Comparison of ENCODE assay signal across 1 cellular context in the genomic region with DNA sequence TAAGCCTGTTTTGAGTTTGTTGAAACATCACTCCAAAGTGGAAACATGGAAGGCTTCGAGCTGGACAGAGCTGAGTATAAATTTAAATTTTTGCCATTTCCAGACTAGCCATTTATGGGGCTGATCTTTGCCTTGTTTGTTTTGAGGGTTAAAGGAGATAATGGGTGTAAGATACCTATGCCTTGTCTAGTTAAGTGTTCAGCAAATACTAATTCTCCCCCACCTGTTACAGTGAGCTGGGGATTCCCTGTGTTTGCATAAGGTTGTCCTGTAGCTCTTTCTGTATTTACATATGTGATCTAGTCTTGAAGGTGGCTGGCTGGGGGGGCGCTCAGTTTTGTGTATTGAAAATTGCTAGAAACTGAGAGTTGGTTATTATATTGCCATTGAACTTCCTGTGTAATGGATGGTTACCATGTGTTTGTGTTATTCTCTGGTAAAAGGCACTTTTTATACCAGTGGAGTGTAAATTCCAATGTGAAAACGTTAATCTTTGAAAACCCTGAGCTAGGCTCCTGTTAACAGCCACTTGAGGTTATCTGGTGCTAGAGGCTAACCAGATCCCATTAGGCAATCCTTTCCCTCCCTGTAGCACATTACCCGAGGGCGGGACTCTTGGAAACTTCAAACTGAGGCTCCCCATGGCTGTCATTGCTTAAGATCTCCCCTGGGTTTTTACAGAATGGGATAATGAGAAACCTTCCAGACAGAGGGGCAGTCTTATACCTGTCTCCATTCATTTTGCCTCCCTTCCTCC.
TF ChIP-seq lines count a peak whose summit lies in the region.

No MANE protein-coding gene starts in this region.

TF ChIP-seq in HepG2, 621 proteins besides CTCF, POLR2A, EP300 and RAD21 (continued from another document and continues in another):
- 0 out of 2 replicates have a peak, but pooled peaks have one; percentile 31 for TF ChIP-seq ATF2 (CRISPR knock-in tag; IDR thresholded peaks at IDR 0.05)
- no peak for TF ChIP-seq KAT7 (CRISPR knock-in tag; IDR thresholded peaks at IDR 0.05; ENCODE audit: borderline replicate concordance)
- TF ChIP-seq ZNF547 (CRISPR knock-in tag; IDR thresholded peaks at IDR 0.05) = no peak
- no peak; the same call in 1 of the 2 replicates for TF ChIP-seq JUND (CRISPR knock-in tag; IDR thresholded peaks at IDR 0.05)
- no peak for TF ChIP-seq RFXAP (CRISPR knock-in tag; IDR thresholded peaks at IDR 0.05; ENCODE audit: borderline replicate concordance)
- no peak for TF ChIP-seq ERF (CRISPR knock-in tag; IDR thresholded peaks at IDR 0.05)
- TF ChIP-seq ZNF646 (CRISPR knock-in tag; IDR thresholded peaks at IDR 0.05) = no peak
- no peak for TF ChIP-seq GATA4 (IDR thresholded peaks at IDR 0.05; ENCODE audit: borderline replicate concordance, low read depth)
- TF ChIP-seq, protein P1, sequence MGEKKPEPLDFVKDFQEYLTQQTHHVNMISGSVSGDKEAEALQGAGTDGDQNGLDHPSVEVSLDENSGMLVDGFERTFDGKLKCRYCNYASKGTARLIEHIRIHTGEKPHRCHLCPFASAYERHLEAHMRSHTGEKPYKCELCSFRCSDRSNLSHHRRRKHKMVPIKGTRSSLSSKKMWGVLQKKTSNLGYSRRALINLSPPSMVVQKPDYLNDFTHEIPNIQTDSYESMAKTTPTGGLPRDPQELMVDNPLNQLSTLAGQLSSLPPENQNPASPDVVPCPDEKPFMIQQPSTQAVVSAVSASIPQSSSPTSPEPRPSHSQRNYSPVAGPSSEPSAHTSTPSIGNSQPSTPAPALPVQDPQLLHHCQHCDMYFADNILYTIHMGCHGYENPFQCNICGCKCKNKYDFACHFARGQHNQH (CRISPR knock-in tag; IDR thresholded peaks at IDR 0.05) = peak; percentile 36; the same call in 1 of the 2 replicates
- TF ChIP-seq ESRRA (CRISPR knock-in tag; IDR thresholded peaks at IDR 0.05; ENCODE audit: low read depth) = no peak
- TF ChIP-seq, protein P2, sequence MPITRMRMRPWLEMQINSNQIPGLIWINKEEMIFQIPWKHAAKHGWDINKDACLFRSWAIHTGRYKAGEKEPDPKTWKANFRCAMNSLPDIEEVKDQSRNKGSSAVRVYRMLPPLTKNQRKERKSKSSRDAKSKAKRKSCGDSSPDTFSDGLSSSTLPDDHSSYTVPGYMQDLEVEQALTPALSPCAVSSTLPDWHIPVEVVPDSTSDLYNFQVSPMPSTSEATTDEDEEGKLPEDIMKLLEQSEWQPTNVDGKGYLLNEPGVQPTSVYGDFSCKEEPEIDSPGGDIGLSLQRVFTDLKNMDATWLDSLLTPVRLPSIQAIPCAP (CRISPR knock-in tag; IDR thresholded peaks at IDR 0.05; ENCODE audit: low read depth) = no peak
- no peak for TF ChIP-seq ZNF720 (CRISPR knock-in tag; IDR thresholded peaks at IDR 0.05)
- no peak for TF ChIP-seq ZNF430 (CRISPR knock-in tag; IDR thresholded peaks at IDR 0.05)
- TF ChIP-seq HNRNPUL1 (IDR thresholded peaks at IDR 0.05; ENCODE audit: low read depth, low read length) = no peak
- TF ChIP-seq MXI1 (IDR thresholded peaks at IDR 0.05; ENCODE audit: borderline replicate concordance, low read depth, low read length) = no peak
- no peak for TF ChIP-seq ZSCAN20 (CRISPR knock-in tag; IDR thresholded peaks at IDR 0.05; ENCODE audit: borderline replicate concordance)
- TF ChIP-seq NRL (CRISPR knock-in tag; IDR thresholded peaks at IDR 0.05; ENCODE audit: borderline replicate concordance) = no peak
- TF ChIP-seq PLRG1 (conservative IDR thresholded peaks at IDR 0.05) = no peak
- peak; percentile 45 for TF ChIP-seq TCF7 (IDR thresholded peaks at IDR 0.05; ENCODE audit: low read depth)
- TF ChIP-seq ARID4A (CRISPR knock-in tag; IDR thresholded peaks at IDR 0.05; ENCODE audit: borderline replicate concordance) = peak; percentile 26; the same call in 1 of the 2 replicates
- no peak for TF ChIP-seq YY1 (IDR thresholded peaks at IDR 0.05; ENCODE audit: insufficient read depth, insufficient replicate concordance, low read depth, low read length)
- TF ChIP-seq KLF11 (CRISPR knock-in tag; IDR thresholded peaks at IDR 0.05) = 0 out of 2 replicates have a peak, but pooled peaks have one; percentile 28
- no peak for TF ChIP-seq ZNF674 (CRISPR knock-in tag; IDR thresholded peaks at IDR 0.05; ENCODE audit: low read depth)
- TF ChIP-seq DNMT3B (CRISPR knock-in tag; conservative IDR thresholded peaks at IDR 0.05) = no peak
- TF ChIP-seq PRDM15 (CRISPR knock-in tag; IDR thresholded peaks at IDR 0.05) = no peak
- TF ChIP-seq, protein P3, sequence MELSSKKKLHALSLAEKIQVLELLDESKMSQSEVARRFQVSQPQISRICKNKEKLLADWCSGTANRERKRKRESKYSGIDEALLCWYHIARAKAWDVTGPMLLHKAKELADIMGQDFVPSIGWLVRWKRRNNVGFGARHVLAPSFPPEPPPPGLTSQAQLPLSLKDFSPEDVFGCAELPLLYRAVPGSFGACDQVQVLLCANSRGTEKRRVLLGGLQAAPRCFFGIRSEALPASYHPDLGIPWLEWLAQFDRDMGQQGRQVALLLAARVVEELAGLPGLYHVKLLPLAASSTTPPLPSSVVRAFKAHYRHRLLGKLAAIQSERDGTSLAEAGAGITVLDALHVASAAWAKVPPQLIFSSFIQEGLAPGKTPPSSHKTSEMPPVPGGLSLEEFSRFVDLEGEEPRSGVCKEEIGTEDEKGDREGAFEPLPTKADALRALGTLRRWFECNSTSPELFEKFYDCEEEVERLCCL (CRISPR knock-in tag; IDR thresholded peaks at IDR 0.05; ENCODE audit: borderline replicate concordance) = no peak
- TF ChIP-seq SRF (IDR thresholded peaks at IDR 0.05; ENCODE audit: low read depth, low read length) = peak; percentile 91
- no peak for TF ChIP-seq MAX (IDR thresholded peaks at IDR 0.05)
- peak; percentile 48; the same call in 1 of the 2 replicates for TF ChIP-seq TFAP4 (IDR thresholded peaks at IDR 0.05; ENCODE audit: borderline replicate concordance, low read depth)
- TF ChIP-seq CC2D1A (CRISPR knock-in tag; IDR thresholded peaks at IDR 0.05) = no peak
- no peak for TF ChIP-seq ZNF251 (CRISPR knock-in tag; IDR thresholded peaks at IDR 0.05)
- peak; percentile 41 for TF ChIP-seq CEBPG (CRISPR knock-in tag; IDR thresholded peaks at IDR 0.05)
- no peak for TF ChIP-seq FOXP1 (IDR thresholded peaks at IDR 0.05)
- peak; percentile 81; the same call in 1 of the 2 replicates for TF ChIP-seq FOXP1 (CRISPR knock-in tag; IDR thresholded peaks at IDR 0.05)
- TF ChIP-seq MIER3 (CRISPR knock-in tag; IDR thresholded peaks at IDR 0.05; ENCODE audit: borderline replicate concordance) = peak; percentile 23; the same call in 1 of the 2 replicates
- TF ChIP-seq NKX3-1 (CRISPR knock-in tag; IDR thresholded peaks at IDR 0.05) = peak; percentile 98
